11 cellular contexts compared by ENCODE assay signal in the genomic region with DNA sequence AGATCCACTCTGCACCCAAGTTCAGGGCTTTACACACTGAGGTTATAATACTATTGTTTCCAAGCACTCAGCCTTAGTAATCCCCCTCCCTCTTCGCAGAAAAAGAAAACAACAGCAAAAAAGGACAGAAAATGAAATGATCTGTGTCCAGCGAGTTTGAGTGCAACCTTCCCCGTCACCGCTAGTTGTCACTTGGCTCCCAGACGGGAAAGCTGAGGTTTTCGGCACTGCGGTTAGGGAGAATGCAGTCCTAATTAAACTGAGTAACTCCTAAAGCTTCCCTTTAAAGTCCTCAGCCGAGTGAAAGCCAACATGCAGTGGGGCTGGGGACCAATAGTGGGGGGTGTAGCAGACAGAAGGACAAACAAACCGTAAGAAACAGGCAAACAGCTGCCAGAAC. TPM values are rescaled to one million over a fixed set of nuclear protein-coding genes. Genes with fewer than 3 reads are reported as not detected.
DNase-seq lines count a peak whose midpoint lies in the region; ATAC-seq, FAIRE-seq and TF ChIP-seq lines count a peak whose summit lies in the region.
"Had no signal": no experiment of that assay in that cellular context is flagged by ENCODE, and none has a peak within 500 bp of the region (broad histone marks: within the 10 kb centered on the region; RNA-seq: fewer than 3 reads in every experiment).

No MANE protein-coding gene starts in this region.

- H3K9me3 Mint-ChIP-seq in astrocyte (ENCODE audit: unreplicated experiment) = peaks cover 4% of the 10 kb centered on the region

- H3K9ac ChIP-seq in astrocyte (ENCODE audit: low read length) = no peak overlapping the region

- H3K27ac Mint-ChIP-seq in astrocyte (ENCODE audit: unreplicated experiment) = no peak overlapping the region
- H3K27ac Mint-ChIP-seq: activated naive CD8-positive, alpha-beta T cell treated with anti-CD3 and anti-CD28 coated beads, Interleukin-2, amount 10 ng/mL, durations not matched to agents 7 days and 5 days had no signal

- no peak for ATAC-seq in GM18867 (IDR thresholded peaks at IDR 0.05; ENCODE audit: unreplicated experiment)
- no peak for ATAC-seq in HG02642 (IDR thresholded peaks at IDR 0.05; ENCODE audit: poor library complexity, unreplicated experiment)

- H2AFZ ChIP-seq in astrocyte (ENCODE audit: low read depth, low read length) = no peak overlapping the region

- H3K79me2 ChIP-seq in astrocyte (ENCODE audit: insufficient read depth, low read length) = no peaks in the 10 kb centered on the region

- no peak overlapping the region for H3K4me2 ChIP-seq in astrocyte (ENCODE audit: low read length)

- no peaks in the 10 kb centered on the region for H4K20me1 ChIP-seq in astrocyte (ENCODE audit: insufficient read depth, low read length)

- no peaks in the 10 kb centered on the region for H3K4me1 Mint-ChIP-seq in astrocyte (ENCODE audit: low read depth, unreplicated experiment)
- H3K4me1 Mint-ChIP-seq: activated naive CD8-positive, alpha-beta T cell treated with anti-CD3 and anti-CD28 coated beads, Interleukin-2, amount 10 ng/mL, durations not matched to agents 7 days and 5 days had no signal

- H3K27me3 Mint-ChIP-seq in astrocyte (ENCODE audit: low read depth, unreplicated experiment) = peaks cover 57% of the 10 kb centered on the region

- no peaks in the 10 kb centered on the region for H3K4me1 ChIP-seq in astrocyte (ENCODE audit: insufficient read depth, low read length)

- H3K36me3 Mint-ChIP-seq in astrocyte (ENCODE audit: low read depth, unreplicated experiment) = no peaks in the 10 kb centered on the region
- H3K36me3 Mint-ChIP-seq: activated naive CD8-positive, alpha-beta T cell treated with anti-CD3 and anti-CD28 coated beads, Interleukin-2, amount 10 ng/mL, durations not matched to agents 7 days and 5 days had no signal

- FAIRE-seq in astrocyte (lab: Jason Lieb, UNC) = no peak

- no peak overlapping the region for H3K27ac ChIP-seq in astrocyte (ENCODE audit: low read depth, low read length)

- peaks cover 6% of the 10 kb centered on the region for H3K27me3 ChIP-seq in astrocyte (ENCODE audit: insufficient read depth, low read length)
- peaks cover 8% of the 10 kb centered on the region for H3K27me3 ChIP-seq in kidney epithelial cell (ENCODE audit: control insufficient read depth, insufficient read depth, low read length)

- H3K4me3 Mint-ChIP-seq in astrocyte (ENCODE audit: unreplicated experiment) = no peak overlapping the region
- H3K4me3 Mint-ChIP-seq: activated naive CD8-positive, alpha-beta T cell treated with anti-CD3 and anti-CD28 coated beads, Interleukin-2, amount 10 ng/mL, durations not matched to agents 7 days and 5 days had no signal

- H3K36me3 ChIP-seq in astrocyte (ENCODE audit: insufficient read depth, low read length) = no peaks in the 10 kb centered on the region
- H3K36me3 ChIP-seq in kidney epithelial cell (ENCODE audit: control insufficient read depth, insufficient read depth, low read length) = no peaks in the 10 kb centered on the region

- H3K4me3 ChIP-seq in astrocyte (ENCODE audit: insufficient read depth, low read depth, low read length) = no peak overlapping the region
- no peak overlapping the region for H3K4me3 ChIP-seq in kidney epithelial cell (ENCODE audit: low read depth, low read length)

- TF ChIP-seq CTCF in LNCAP (IDR thresholded peaks at IDR 0.05) (peak; percentile 51), astrocyte (IDR thresholded peaks at IDR 0.05; ENCODE audit: insufficient read depth, low read depth, low read length) (peak; percentile 32), kidney epithelial cell (IDR thresholded peaks at IDR 0.05; ENCODE audit: insufficient read depth, low read length, poor library complexity, severe bottlenecking) (peak; percentile 41)

- H3K9me3 ChIP-seq in astrocyte (ENCODE audit: insufficient read depth, low read depth, low read length) = no peaks in the 10 kb centered on the region

- DNase-seq in D341Med (ENCODE audit: low spot score) (peak; percentile 70), astrocyte (ENCODE audit: low read depth) (no peak), kidney epithelial cell (ENCODE audit: low read depth) (no peak), NCI-H187 treated with DMSO at 0.1 percent for 48 hours (lab: John Stamatoyannopoulos, UW) (no peak), SIG-M5 (lab: John Stamatoyannopoulos, UW) (no peak)

RNA-seq across cellular contexts. Expression of a gene that starts 0.8 kb away (rescaled TPM):
- total RNA-seq in astrocyte (not detected in 2 replicates), kidney epithelial cell (not detected in 2 replicates)
- total RNA-seq: activated naive CD8-positive, alpha-beta T cell treated with anti-CD3 and anti-CD28 coated beads, Interleukin-2, amount 10 ng/mL, durations not matched to agents 7 days and 5 days; glomerular endothelial cell; H4 had no signal
